Comparison of ENCODE assay signal across 19 cellular contexts in the genomic region with DNA sequence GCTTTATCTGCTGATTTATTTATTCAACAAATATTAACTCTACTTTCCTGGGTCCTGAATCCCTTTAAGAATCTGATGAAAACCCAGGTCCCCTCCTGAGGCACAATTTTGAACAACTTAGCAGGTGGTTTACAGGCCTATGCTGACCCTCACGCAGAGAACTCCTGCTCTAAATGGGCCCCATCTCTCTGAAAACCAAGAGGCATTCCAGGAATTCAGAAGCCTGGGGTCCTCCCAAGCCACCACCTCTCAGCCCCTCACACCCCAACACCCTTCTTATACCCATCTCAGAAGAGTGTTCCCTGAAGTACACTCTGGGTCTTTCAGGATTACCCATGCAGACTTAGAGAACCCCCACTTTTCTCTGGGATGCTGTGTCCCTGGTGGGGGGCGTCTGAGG. TPM values are rescaled to one million over a fixed set of nuclear protein-coding genes. Genes with fewer than 3 reads are reported as not detected.
DNase-seq lines count a peak whose midpoint lies in the region; ATAC-seq and TF ChIP-seq lines count a peak whose summit lies in the region.
"Had no signal": no experiment of that assay in that cellular context is flagged by ENCODE, and none has a peak within 500 bp of the region (broad histone marks: within the 10 kb centered on the region; RNA-seq: fewer than 3 reads in every experiment).

No MANE protein-coding gene starts in this region.

- WGBS in neuronal stem cell (ENCODE audit: extremely low coverage in 2 of 2, insufficient read length in 2 of 2, insufficient replicate concordance in 1 of 2), 2 donors = no CpG with 5 or more reads among the region's 2 CpGs

- no peaks in the 10 kb centered on the region for H3K36me3 ChIP-seq in neural progenitor cell
- H3K36me3 ChIP-seq in neuronal stem cell (replicated peaks in 1 of 2; ENCODE audit: control insufficient read depth in 2 of 2, insufficient read depth in 2 of 2, low read length in 2 of 2) = no peaks in the 10 kb centered on the region
- H3K36me3 ChIP-seq: BLaER1 had no signal

- H2BK5ac ChIP-seq in neuronal stem cell (ENCODE audit: low read length) = no peak overlapping the region

- no peak overlapping the region for H4K91ac ChIP-seq in neuronal stem cell (ENCODE audit: low read depth, low read length, poor library complexity)

- H2AFZ ChIP-seq in neural progenitor cell (replicated peaks) (no peak overlapping the region), neuronal stem cell (ENCODE audit: low read length) (no peak overlapping the region)

- H4K8ac ChIP-seq in neuronal stem cell (ENCODE audit: low read depth, low read length) = no peak overlapping the region

- peak; percentile 28 for DNase-seq in activated CD8-positive, alpha-beta memory T cell treated with anti-CD3 and anti-CD28 coated beads, Interleukin-2, amount 50 U/mL, for 48 hours
- no peak for DNase-seq in activated CD8-positive, alpha-beta memory T cell treated with anti-CD3 and anti-CD28 coated beads, Interleukin-2, amount 10 ng/mL, durations not matched to agents 7 days and 5 days
- DNase-seq in neural progenitor cell (ENCODE audit: low spot score) (no peak), neuronal stem cell (ENCODE audit: low spot score) (no peak), NCI-H1436 (lab: John Stamatoyannopoulos, UW) (no peak)
- DNase-seq: 8988T; CD4-positive, alpha-beta memory T cell; DMS153; DMS79; GDM1; HFFc6; IMR-90 had no signal

- no peak for TF ChIP-seq CTCF in neural progenitor cell (IDR thresholded peaks at IDR 0.05)

- H3K4me1 ChIP-seq in neural progenitor cell (peaks cover 42% of the 10 kb centered on the region), neuronal stem cell (ENCODE audit: control insufficient read depth in 2 of 2, insufficient read depth in 1 of 2, low read depth in 1 of 2, low read length in 2 of 2) (peaks cover 14 to 16% of the 10 kb centered on the region in 2 donors)

- H3K14ac ChIP-seq in neuronal stem cell (ENCODE audit: low read length) = no peak overlapping the region

- H3K79me2 ChIP-seq in neural progenitor cell (ENCODE audit: low read depth) = no peaks in the 10 kb centered on the region

- CTCF ChIA-PET in activated CD8-positive, alpha-beta memory T cell treated with anti-CD3 and anti-CD28 coated beads, Interleukin-2, amount 10 ng/mL, durations not matched to agents 7 days and 5 days (lab: Charles Lee) = no interaction called here

- H3K4me3 Mint-ChIP-seq in activated CD8-positive, alpha-beta memory T cell treated with anti-CD3 and anti-CD28 coated beads, Interleukin-2, amount 10 ng/mL, durations not matched to agents 7 days and 5 days = no peak overlapping the region
- no peak overlapping the region for H3K4me3 Mint-ChIP-seq in dendritic cell treated with granulocyte-macrophage colony-stimulating factor and Interleukin-4, amounts not matched to agents 40 ng/mL and 50 ng/mL, for 4 days
- H3K4me3 Mint-ChIP-seq in neural progenitor cell = no peak overlapping the region
- H3K4me3 Mint-ChIP-seq: CD4-positive, alpha-beta memory T cell; HFFc6 had no signal

- H3K4me2 ChIP-seq in neural progenitor cell (peak overlapping the region; percentile 11), neuronal stem cell (ENCODE audit: insufficient read depth, low read length, poor library complexity, severe bottlenecking) (no peak overlapping the region)
- H3K4me2 ChIP-seq: BLaER1 had no signal

- H3K27ac Mint-ChIP-seq in activated CD8-positive, alpha-beta memory T cell treated with anti-CD3 and anti-CD28 coated beads, Interleukin-2, amount 10 ng/mL, durations not matched to agents 7 days and 5 days = no peak overlapping the region
- peak overlapping the region; percentile 5 for H3K27ac Mint-ChIP-seq in dendritic cell treated with granulocyte-macrophage colony-stimulating factor and Interleukin-4, amounts not matched to agents 40 ng/mL and 50 ng/mL, for 4 days
- H3K27ac Mint-ChIP-seq in neural progenitor cell = no peak overlapping the region
- H3K27ac Mint-ChIP-seq: CD14-positive monocyte, HFFc6 had no signal

- H3K4ac ChIP-seq in neuronal stem cell (ENCODE audit: low read length) = no peak overlapping the region

- H3K9me3 Mint-ChIP-seq in activated CD8-positive, alpha-beta memory T cell treated with anti-CD3 and anti-CD28 coated beads, Interleukin-2, amount 10 ng/mL, durations not matched to agents 7 days and 5 days (ENCODE audit: low read depth) = no peaks in the 10 kb centered on the region
- H3K9me3 Mint-ChIP-seq in dendritic cell treated with granulocyte-macrophage colony-stimulating factor and Interleukin-4, amounts not matched to agents 40 ng/mL and 50 ng/mL, for 4 days = no peaks in the 10 kb centered on the region
- no peaks in the 10 kb centered on the region for H3K9me3 Mint-ChIP-seq in neural progenitor cell
- H3K9me3 Mint-ChIP-seq: CD4-positive, alpha-beta memory T cell; HFFc6 had no signal

- no peak overlapping the region for H2BK15ac ChIP-seq in neuronal stem cell (ENCODE audit: low read length)

- H3K9ac ChIP-seq in neural progenitor cell = no peak overlapping the region
- H3K9ac ChIP-seq in neuronal stem cell (ENCODE audit: low read depth, low read length, poor library complexity) = no peak overlapping the region
- H3K9ac ChIP-seq: BLaER1 had no signal

- no peak for ATAC-seq in activated CD8-positive, alpha-beta memory T cell treated with anti-CD3 and anti-CD28 coated beads, Interleukin-2, amount 10 ng/mL, durations not matched to agents 7 days and 5 days
- ATAC-seq in GM19351 (IDR thresholded peaks at IDR 0.05; ENCODE audit: unreplicated experiment) (no peak), GM18907 (IDR thresholded peaks at IDR 0.05; ENCODE audit: unreplicated experiment) (no peak)
- ATAC-seq: HCT116 had no signal

- no peaks in the 10 kb centered on the region for H3K36me3 Mint-ChIP-seq in activated CD8-positive, alpha-beta memory T cell treated with anti-CD3 and anti-CD28 coated beads, Interleukin-2, amount 10 ng/mL, durations not matched to agents 7 days and 5 days
- no peaks in the 10 kb centered on the region for H3K36me3 Mint-ChIP-seq in dendritic cell treated with granulocyte-macrophage colony-stimulating factor and Interleukin-4, amounts not matched to agents 40 ng/mL and 50 ng/mL, for 4 days (ENCODE audit: low read depth)
- H3K36me3 Mint-ChIP-seq in neural progenitor cell = peaks cover 1% of the 10 kb centered on the region
- H3K36me3 Mint-ChIP-seq: CD4-positive, alpha-beta memory T cell had no signal

- H3F3A ChIP-seq in neural progenitor cell (ENCODE audit: low read depth) = peaks cover 20% of the 10 kb centered on the region

- H3K27ac ChIP-seq in neural progenitor cell = no peak overlapping the region
- H3K27ac ChIP-seq in neuronal stem cell (replicated peaks; ENCODE audit: low read length) = no peak overlapping the region
- H3K27ac ChIP-seq: BLaER1 had no signal

- H3K4me3 ChIP-seq in neural progenitor cell = no peak overlapping the region
- H3K4me3 ChIP-seq in neuronal stem cell (ENCODE audit: low read length in 2 of 2) = no peak overlapping the region
- H3K4me3 ChIP-seq: BLaER1 had no signal

- peaks cover 2% of the 10 kb centered on the region for H4K20me1 ChIP-seq in neural progenitor cell (ENCODE audit: low read depth)
- H4K20me1 ChIP-seq: BLaER1 had no signal

- H2BK120ac ChIP-seq in neuronal stem cell (ENCODE audit: low read depth, low read length) = no peak overlapping the region

- H3K18ac ChIP-seq in neuronal stem cell (ENCODE audit: low read length) = no peak overlapping the region

- intact Hi-C loops in dendritic cell treated with granulocyte-macrophage colony-stimulating factor and Interleukin-4, amounts not matched to agents 40 ng/mL and 50 ng/mL, for 4 days (cut with micrococcal nuclease) = no loop called here

- no peaks in the 10 kb centered on the region for H3K9me3 ChIP-seq in neural progenitor cell (ENCODE audit: low read depth)
- H3K9me3 ChIP-seq in neuronal stem cell (replicated peaks in 1 of 2; ENCODE audit: control insufficient read depth in 2 of 2, insufficient read depth in 1 of 2, low read depth in 1 of 2, low read length in 2 of 2) = no peaks in the 10 kb centered on the region
- H3K9me3 ChIP-seq: BLaER1 had no signal

- H3K27me3 Mint-ChIP-seq in activated CD8-positive, alpha-beta memory T cell treated with anti-CD3 and anti-CD28 coated beads, Interleukin-2, amount 10 ng/mL, durations not matched to agents 7 days and 5 days = peaks cover 3% of the 10 kb centered on the region
- peaks cover 51% of the 10 kb centered on the region for H3K27me3 Mint-ChIP-seq in dendritic cell treated with granulocyte-macrophage colony-stimulating factor and Interleukin-4, amounts not matched to agents 40 ng/mL and 50 ng/mL, for 4 days
- H3K27me3 Mint-ChIP-seq in neural progenitor cell (ENCODE audit: insufficient read depth, low read depth) = peaks cover 3% of the 10 kb centered on the region
- H3K27me3 Mint-ChIP-seq: CD4-positive, alpha-beta memory T cell had no signal

- H3K23ac ChIP-seq in neuronal stem cell (ENCODE audit: low read depth, low read length, poor library complexity) = no peak overlapping the region

- H2AK5ac ChIP-seq in neuronal stem cell (ENCODE audit: low read depth, low read length) = no peak overlapping the region

- H3K4me1 Mint-ChIP-seq in activated CD8-positive, alpha-beta memory T cell treated with anti-CD3 and anti-CD28 coated beads, Interleukin-2, amount 10 ng/mL, durations not matched to agents 7 days and 5 days = no peaks in the 10 kb centered on the region
- peaks cover 30% of the 10 kb centered on the region for H3K4me1 Mint-ChIP-seq in dendritic cell treated with granulocyte-macrophage colony-stimulating factor and Interleukin-4, amounts not matched to agents 40 ng/mL and 50 ng/mL, for 4 days (ENCODE audit: low read depth)
- peaks cover 31% of the 10 kb centered on the region for H3K4me1 Mint-ChIP-seq in neural progenitor cell
- H3K4me1 Mint-ChIP-seq: CD4-positive, alpha-beta memory T cell had no signal

- peaks cover 2% of the 10 kb centered on the region for H3K79me1 ChIP-seq in neuronal stem cell (ENCODE audit: low read depth, low read length)

- no peak overlapping the region for H2BK12ac ChIP-seq in neuronal stem cell (ENCODE audit: low read length)

- H3K27me3 ChIP-seq in neural progenitor cell (no peaks in the 10 kb centered on the region), neuronal stem cell (ENCODE audit: control insufficient read depth in 3 of 3, insufficient read depth in 3 of 3, low read depth in 1 of 3, low read length in 3 of 3) (peaks cover 0 to 13% (median 2%) of the 10 kb centered on the region in 3 experiments)
- H3K27me3 ChIP-seq: BLaER1 had no signal

RNA-seq across cellular contexts. Expression of a gene that starts 34.5 kb away (rescaled TPM):
- not detected for total RNA-seq in activated CD8-positive, alpha-beta memory T cell treated with anti-CD3 and anti-CD28 coated beads, Interleukin-2, amount 10 ng/mL, durations not matched to agents 7 days and 5 days
- 0.06 TPM in 1 of 2 replicates, not detected in the other for total RNA-seq in neural progenitor cell (ENCODE audit: low replicate concordance)
- 0.06 TPM for polyA plus RNA-seq in neuronal stem cell (2013, experiment 1 of 2)
- 0.08 TPM for polyA plus RNA-seq in neuronal stem cell (2013, experiment 2 of 2)
- total RNA-seq: A673; CD4-positive, alpha-beta memory T cell had no signal
- polyA plus RNA-seq: CD14-positive monocyte had no signal
